Comparison of ENCODE assay signal across 7 cellular contexts in genomic region chr9:98989036-98990000, GRCh38. TPM values are rescaled to one million over a fixed set of nuclear protein-coding genes. Genes with fewer than 3 reads are reported as not detected.
A peak's percentile ranks its signal among the peaks of the same experiment; 100 is the strongest.
DNase-seq lines count a peak whose midpoint lies in the region; ATAC-seq and TF ChIP-seq lines count a peak whose summit lies in the region.

No MANE protein-coding gene starts in this region.

- TF ChIP-seq CTCF in HL-60 (IDR thresholded peaks at IDR 0.05; ENCODE audit: insufficient read depth, low read length) (peak; percentile 12), WTC11 (IDR thresholded peaks at IDR 0.05) (no peak), tibial nerve (IDR thresholded peaks at IDR 0.05) (no peak)
- TF ChIP-seq CTCF in CD4-positive, alpha-beta T cell (IDR thresholded peaks at IDR 0.05): no peak

- peak; percentile 34 to 53 for DNase-seq in HL-60 (ENCODE audit: low read depth in 1 of 2, low spot score in 1 of 2)
- no peak for DNase-seq in WTC11 (ENCODE audit: low spot score)
- DNase-seq in hepatic stellate cell (ENCODE audit: low spot score): peak; percentile 98
- peak; percentile 74 to 75 for DNase-seq in tibial nerve (ENCODE audit: low spot score in 2 of 2)
- no peak for DNase-seq in SKM-1 treated with dmso at 0.1 percent for 144 hours (lab: John Stamatoyannopoulos, UW; ENCODE audit: unreplicated experiment)
- no peak for DNase-seq in CD4-positive, alpha-beta T cell
- no peak for DNase-seq in NCI-H146 (lab: John Stamatoyannopoulos, UW)

- peaks cover 3% of the 10 kb centered on the region; the same call in 1 of the 2 replicates for H3K4me1 Mint-ChIP-seq in WTC11
- H3K4me1 Mint-ChIP-seq in CD4-positive, alpha-beta T cell (ENCODE audit: low read depth): peaks cover 4% of the 10 kb centered on the region

- no peak overlapping the region for H3K4me3 Mint-ChIP-seq in WTC11
- no peak overlapping the region for H3K4me3 Mint-ChIP-seq in CD4-positive, alpha-beta T cell

- peaks cover 0 to 51% (median 2%) of the 10 kb centered on the region in 4 donors for H3K4me1 ChIP-seq in tibial nerve

- H3K4me3 ChIP-seq in HL-60 (replicated peaks; ENCODE audit: insufficient read depth, low read length): no peak overlapping the region
- H3K4me3 ChIP-seq in tibial nerve: no peak overlapping the region

- no peak overlapping the region for H3K27ac Mint-ChIP-seq in WTC11
- no peak overlapping the region for H3K27ac Mint-ChIP-seq in CD4-positive, alpha-beta T cell

- no peak overlapping the region for H3K27ac ChIP-seq in HL-60 (replicated peaks)
- peak overlapping the region in 2 of 4 donors; percentile 32 to 65 for H3K27ac ChIP-seq in tibial nerve
- H3K27ac ChIP-seq in CD4-positive, alpha-beta T cell (ENCODE audit: low read depth, low read length): no peak overlapping the region

- no peak for TF ChIP-seq POLR2A in tibial nerve (IDR thresholded peaks at IDR 0.05)

- 70 to 73% methylated on average over 13 of the region's 13 CpGs for WGBS in tibial nerve, 2 donors

- peaks cover 0 to 14% (median 0%) of the 10 kb centered on the region in 3 donors for H3K36me3 ChIP-seq in tibial nerve

- H3K27me3 ChIP-seq in HL-60 (ENCODE audit: insufficient read depth, poor library complexity, severe bottlenecking) (no peaks in the 10 kb centered on the region), tibial nerve (no peaks in the 10 kb centered on the region)
- no peaks in the 10 kb centered on the region for H3K27me3 ChIP-seq in CD4-positive, alpha-beta T cell (ENCODE audit: control insufficient read depth, insufficient read depth, low read length)

- peak; percentile 71 for ATAC-seq in WTC11
- ATAC-seq in CD4-positive, alpha-beta T cell (ENCODE audit: poor library complexity): no peak

- H3K36me3 Mint-ChIP-seq in WTC11: peaks cover 24% of the 10 kb centered on the region
- no peaks in the 10 kb centered on the region for H3K36me3 Mint-ChIP-seq in CD4-positive, alpha-beta T cell (ENCODE audit: low read depth)

- POLR2A ChIA-PET in WTC11 (lab: Charles Lee): interaction anchor here (0.7 kb wide), 1 partner anchor 150 kb away, joined by 3 read pairs; no protein-coding TSS in a partner anchor
- POLR2A ChIA-PET in CD4-positive, alpha-beta T cell (lab: Charles Lee): no interaction called here

- H3K9me3 ChIP-seq in tibial nerve: no peaks in the 10 kb centered on the region
- H3K9me3 ChIP-seq in CD4-positive, alpha-beta T cell (ENCODE audit: control insufficient read depth, low read length): no peaks in the 10 kb centered on the region

- H3K27me3 Mint-ChIP-seq in WTC11 (ENCODE audit: low read depth): peaks cover 3% of the 10 kb centered on the region; the same call in 1 of the 2 replicates
- no peaks in the 10 kb centered on the region for H3K27me3 Mint-ChIP-seq in CD4-positive, alpha-beta T cell

- peak in 1 of 2 donors; percentile 87 for TF ChIP-seq EP300 in tibial nerve (IDR thresholded peaks at IDR 0.05)

- intact Hi-C loops in CD4-positive, alpha-beta T cell (cut with DNase I, micrococcal nuclease): no loop called here

- peaks cover 25% of the 10 kb centered on the region for H3K9me3 Mint-ChIP-seq in WTC11
- no peaks in the 10 kb centered on the region for H3K9me3 Mint-ChIP-seq in CD4-positive, alpha-beta T cell

- CTCF ChIA-PET in WTC11 (lab: Charles Lee): interaction anchor here (0.6 to 3.5 kb wide), 11 partner anchors 9 to 151 kb away, joined by 3 to 22 read pairs (median 3); no protein-coding TSS in a partner anchor
- CTCF ChIA-PET in CD4-positive, alpha-beta T cell (lab: Charles Lee): no interaction called here

TF ChIP-seq in WTC11, 78 proteins besides CTCF, POLR2A, EP300 and RAD21:
- TF ChIP-seq HMGXB4 (CRISPR knock-in tag; IDR thresholded peaks at IDR 0.05) (no peak), IRF1 (CRISPR knock-in tag; IDR thresholded peaks at IDR 0.05) (no peak), IRF2 (CRISPR knock-in tag; IDR thresholded peaks at IDR 0.05; ENCODE audit: borderline replicate concordance, low read depth) (no peak), TEAD4 (CRISPR knock-in tag; IDR thresholded peaks at IDR 0.05) (no peak), ATF6 (CRISPR knock-in tag; IDR thresholded peaks at IDR 0.05) (no peak), USF2 (CRISPR knock-in tag; IDR thresholded peaks at IDR 0.05) (no peak), RELA (CRISPR knock-in tag; IDR thresholded peaks at IDR 0.05; ENCODE audit: borderline replicate concordance) (no peak), PREB (CRISPR knock-in tag; IDR thresholded peaks at IDR 0.05; ENCODE audit: borderline replicate concordance) (no peak), NR3C1 (CRISPR knock-in tag; conservative IDR thresholded peaks at IDR 0.05; ENCODE audit: low read depth) (no peak), SOX15 (CRISPR knock-in tag; IDR thresholded peaks at IDR 0.05) (no peak), ZMAT4 (CRISPR knock-in tag; IDR thresholded peaks at IDR 0.05) (no peak), ZNF138 (CRISPR knock-in tag; conservative IDR thresholded peaks at IDR 0.05) (no peak), ATF3 (CRISPR knock-in tag; conservative IDR thresholded peaks at IDR 0.05) (no peak)

RNA-seq across cellular contexts. Expression of gene COL15A1, which starts 45.6 kb away (rescaled TPM):
- total RNA-seq in WTC11 (2021) (0.22 to 0.44 TPM (median 0.39 TPM) in 3 replicates), tibial nerve (10 to 100 TPM; 25.8 to 55.3 (median 36.0) TPM)
- not detected for total RNA-seq in CD4-positive, alpha-beta T cell

Comparison
In these comparisons a context has a peak if more than half of its experiments do, and no peak if none do; other contexts are left out.
1. DNase-seq: peak in HL-60 (2 of 2), hepatic stellate cell (single experiment) and tibial nerve (2 of 2); none in WTC11 (single experiment), SKM-1 treated with dmso at 0.1 percent for 144 hours (single experiment), CD4-positive, alpha-beta T cell (0 of 10) and NCI-H146 (single experiment).
2. RNA of gene COL15A1, which starts 45.6 kb away (total RNA-seq): 25.8 to 55.3 TPM in tibial nerve; 0.22 to 0.44 TPM in WTC11 and not detected in CD4-positive, alpha-beta T cell; every median in the first group is over 10 times any median in the second.